In genomic region chr16:58127634-58128033, GRCh38 we compare ENCODE assay signal across 8 cellular contexts. TPM values are rescaled to one million over a fixed set of nuclear protein-coding genes. Genes with fewer than 3 reads are reported as not detected.
DNase-seq lines count a peak whose midpoint lies in the region; ATAC-seq and TF ChIP-seq lines count a peak whose summit lies in the region.

No MANE protein-coding gene starts in this region.

- H3K4me3 Mint-ChIP-seq in naive thymus-derived CD4-positive, alpha-beta T cell: peak overlapping the region; percentile 89 to 96 (median 92)

- peaks cover 46 to 54% (median 50%) of the 10 kb centered on the region in 10 experiments for H3K4me1 ChIP-seq in BLaER1 treated with 17β-estradiol and CSF1 and Interleukin-3, amounts not matched to agents 10 nM and 100 nM
- peaks cover 28% of the 10 kb centered on the region for H3K4me1 ChIP-seq in KMS-11 (ENCODE audit: low read depth, poor library complexity, severe bottlenecking)
- H3K4me1 ChIP-seq in naive thymus-derived CD4-positive, alpha-beta T cell (ENCODE audit: control insufficient read depth in 2 of 2, insufficient read depth in 2 of 2, low read length in 2 of 2): peaks cover 21 to 29% of the 10 kb centered on the region in 2 donors

- H3K4me3 ChIP-seq in BLaER1 treated with 17β-estradiol and CSF1 and Interleukin-3, amounts not matched to agents 10 nM and 100 nM: peak overlapping the region; percentile 80 to 93 (median 90); a peak in 19 of 20 replicates
- H3K4me3 ChIP-seq in KMS-11 (IDR thresholded peaks at IDR 0.05; ENCODE audit: insufficient read depth, low read depth, low read length): no peak overlapping the region
- peak overlapping the region; percentile 52 for H3K4me3 ChIP-seq in naive thymus-derived CD4-positive, alpha-beta T cell (ENCODE audit: low read length)

- H2AFZ ChIP-seq in KMS-11 (ENCODE audit: low read depth): no peak overlapping the region

- intact Hi-C loops in naive thymus-derived CD4-positive, alpha-beta T cell (cut with micrococcal nuclease): loop anchor here (2.0 to 10.0 kb wide), 11 partner anchors 110 to 1519 kb away; partner anchors contain the start of genes ARL2BP (in 1 of the 2), CIAPIN1 (in 1 of the 2), COQ9 (in 1 of the 2) and GOT2 (in 1 of the 2)

- peaks cover 0 to 4% (median 0%) of the 10 kb centered on the region in 11 donors for H3K9me3 Mint-ChIP-seq in naive thymus-derived CD4-positive, alpha-beta T cell

- TF ChIP-seq CTCF in KMS-11 (conservative IDR thresholded peaks at IDR 0.05; ENCODE audit: low read depth, low read length): no peak

- H4K20me1 ChIP-seq in BLaER1 treated with 17β-estradiol and CSF1 and Interleukin-3, amounts not matched to agents 10 nM and 100 nM: peaks cover 46 to 63% (median 58%) of the 10 kb centered on the region in 11 experiments; a peak in 21 of 22 replicates
- no peaks in the 10 kb centered on the region for H4K20me1 ChIP-seq in KMS-11 (ENCODE audit: insufficient read depth)

- peaks cover 37 to 58% (median 56%) of the 10 kb centered on the region in 7 donors for H3K4me1 Mint-ChIP-seq in naive thymus-derived CD4-positive, alpha-beta T cell

- H3K36me3 ChIP-seq in BLaER1 treated with 17β-estradiol and CSF1 and Interleukin-3, amounts not matched to agents 10 nM and 100 nM: peaks cover 0 to 5% (median 0%) of the 10 kb centered on the region in 11 experiments; a peak in 2 of 22 replicates
- H3K36me3 ChIP-seq in KMS-11 (ENCODE audit: insufficient read depth): no peaks in the 10 kb centered on the region
- H3K36me3 ChIP-seq in naive thymus-derived CD4-positive, alpha-beta T cell (ENCODE audit: control insufficient read depth in 2 of 3, insufficient read depth in 3 of 3, low read length in 3 of 3): peaks cover 0 to 3% (median 0%) of the 10 kb centered on the region in 3 experiments

- DNase-seq in cerebellar cortex (ENCODE audit: low spot score) (peak; percentile 24), NCI-H226 (no peak), NCI-H1092 (lab: John Stamatoyannopoulos, UW) (no peak)
- peak in 1 of 9 donors; percentile 14 for DNase-seq in naive thymus-derived CD4-positive, alpha-beta T cell

- H3K27me3 ChIP-seq in BLaER1 treated with 17β-estradiol and CSF1 and Interleukin-3, amounts not matched to agents 10 nM and 100 nM: no peaks in the 10 kb centered on the region
- no peaks in the 10 kb centered on the region for H3K27me3 ChIP-seq in KMS-11 (ENCODE audit: insufficient read depth, low read depth)
- H3K27me3 ChIP-seq in naive thymus-derived CD4-positive, alpha-beta T cell (ENCODE audit: control insufficient read depth in 2 of 2, insufficient read depth in 2 of 2, low read length in 2 of 2): no peaks in the 10 kb centered on the region

- H3K9ac ChIP-seq in BLaER1 treated with 17β-estradiol and CSF1 and Interleukin-3, amounts not matched to agents 10 nM and 100 nM: peak overlapping the region; percentile 63 to 95 (median 91); a peak in 20 of 22 replicates
- H3K9ac ChIP-seq in KMS-11: no peak overlapping the region

- no peak for ATAC-seq in naive thymus-derived CD4-positive, alpha-beta T cell
- ATAC-seq in GM19455 (IDR thresholded peaks at IDR 0.05; ENCODE audit: unreplicated experiment) (no peak), HG02763 (IDR thresholded peaks at IDR 0.05; ENCODE audit: unreplicated experiment) (no peak)

- H3K36me3 Mint-ChIP-seq in naive thymus-derived CD4-positive, alpha-beta T cell: peaks cover 0 to 6% (median 0%) of the 10 kb centered on the region in 5 donors

- peak overlapping the region in 6 of 11 experiments; percentile 37 to 83 (median 39); a peak in 8 of 22 replicates for H3K27ac ChIP-seq in BLaER1 treated with 17β-estradiol and CSF1 and Interleukin-3, amounts not matched to agents 10 nM and 100 nM
- no peak overlapping the region for H3K27ac ChIP-seq in KMS-11
- peak overlapping the region; percentile 90 for H3K27ac ChIP-seq in naive thymus-derived CD4-positive, alpha-beta T cell (ENCODE audit: low read depth, low read length)

- CTCF ChIA-PET in naive thymus-derived CD4-positive, alpha-beta T cell (lab: Charles Lee): interaction anchor here (0.6 to 1.2 kb wide), 3 partner anchors 14 to 102 kb away, joined by 3 to 4 read pairs (median 3); partner anchors contain the start of gene MMP15

- H3K9me3 ChIP-seq in BLaER1 treated with 17β-estradiol and CSF1 and Interleukin-3, amounts not matched to agents 10 nM and 100 nM (replicated peaks in 1 of 11): peaks cover 0 to 4% (median 0%) of the 10 kb centered on the region in 11 experiments; a peak in 1 of 22 replicates
- no peaks in the 10 kb centered on the region for H3K9me3 ChIP-seq in naive thymus-derived CD4-positive, alpha-beta T cell (ENCODE audit: control insufficient read depth in 2 of 3, low read length in 3 of 3)

- peaks cover 62% of the 10 kb centered on the region for H3K79me2 ChIP-seq in KMS-11 (ENCODE audit: insufficient read depth, low read depth)

- peak overlapping the region; percentile 80 to 98 (median 94) for H3K27ac Mint-ChIP-seq in naive thymus-derived CD4-positive, alpha-beta T cell

- peak overlapping the region; percentile 92 to 100 (median 97) for H3K4me2 ChIP-seq in BLaER1 treated with 17β-estradiol and CSF1 and Interleukin-3, amounts not matched to agents 10 nM and 100 nM
- peak overlapping the region; percentile 74 for H3K4me2 ChIP-seq in KMS-11

- no peaks in the 10 kb centered on the region for H3K27me3 Mint-ChIP-seq in naive thymus-derived CD4-positive, alpha-beta T cell

- POLR2A ChIA-PET in naive thymus-derived CD4-positive, alpha-beta T cell (lab: Charles Lee): interaction anchor here (0.8 kb wide), 1 partner anchor 9 kb away, joined by 3 read pairs; no protein-coding TSS in a partner anchor

RNA-seq across cellular contexts. Expression of gene CFAP20, which starts 1.5 kb away (rescaled TPM):
- 100 to 1,000 TPM in 2 of 5 experiments, 10 to 100 TPM in 3; 28.2 to 165 (median 40.7) TPM for total RNA-seq in naive thymus-derived CD4-positive, alpha-beta T cell
- 10 to 100 TPM; 30.3 to 39.1 TPM for polyA plus RNA-seq in naive thymus-derived CD4-positive, alpha-beta T cell
